In the genomic region with DNA sequence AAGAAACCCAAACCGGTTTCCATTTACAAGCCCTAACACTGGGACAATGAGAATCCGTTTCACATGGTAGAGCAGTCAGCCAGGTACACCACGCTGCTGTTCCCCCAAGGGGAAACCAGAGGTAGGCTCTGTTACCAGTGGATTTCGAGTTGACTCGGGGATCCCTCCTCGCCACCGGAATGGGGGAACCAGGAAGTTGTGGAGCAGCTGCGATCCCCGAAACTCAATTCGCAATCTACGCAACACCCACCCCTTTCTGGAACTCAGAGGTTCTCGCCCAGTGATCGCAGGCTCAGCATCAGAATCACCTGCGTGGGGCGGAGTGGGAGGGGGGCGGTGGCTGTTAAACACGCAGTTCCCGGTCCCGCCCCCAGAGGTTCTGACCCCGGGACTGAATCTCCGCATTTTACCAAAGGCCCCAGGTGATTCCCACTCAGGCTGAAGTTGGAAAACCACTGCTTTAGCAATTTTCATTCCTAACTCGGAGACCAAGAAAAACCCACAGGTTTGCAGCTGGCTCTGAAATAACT, we compare ENCODE assay signal across 8 cellular contexts. TPM values are rescaled to one million over a fixed set of nuclear protein-coding genes. Genes with fewer than 3 reads are reported as not detected.
DNase-seq lines count a peak whose midpoint lies in the region; ATAC-seq and TF ChIP-seq lines count a peak whose summit lies in the region.
"Not testable (repeated sequence)": the region's sequence is repeated elsewhere in the genome, so short reads cannot be mapped to it uniquely, and the experiment has no call there.

No MANE protein-coding gene starts in this region.

- H3K4me1 Mint-ChIP-seq in type B pancreatic cell (ENCODE audit: unreplicated experiment): peaks cover 17% of the 10 kb centered on the region

- not testable (repeated sequence) for H3K9me2 ChIP-seq in SU-DHL-6 (replicated peaks; ENCODE audit: insufficient read depth, low read length)

- H3K9me3 Mint-ChIP-seq in type B pancreatic cell: not testable (repeated sequence)

- not testable (repeated sequence) for H3K27me3 Mint-ChIP-seq in type B pancreatic cell

- not testable (repeated sequence) for H3K27ac ChIP-seq in SU-DHL-6 (ENCODE audit: low read depth, low read length)
- peak overlapping the region; percentile 49 to 98 (median 87) for H3K27ac ChIP-seq in skin epidermis

- not testable (repeated sequence) for H3K79me2 ChIP-seq in SU-DHL-6 (ENCODE audit: insufficient read depth, low read length)

- not testable (repeated sequence) for H4K20me1 ChIP-seq in SU-DHL-6 (ENCODE audit: low read depth, low read length)

- H3K36me3 ChIP-seq in SU-DHL-6 (ENCODE audit: low read length): not testable (repeated sequence)

- TF ChIP-seq POLR2A in lower leg skin (IDR thresholded peaks at IDR 0.05): not testable (repeated sequence)

- intact Hi-C loops in lower leg skin (cut with DNase I; ENCODE audit: low total_unique reads): not testable (repeated sequence)

- H3K9ac ChIP-seq in SU-DHL-6 (ENCODE audit: low read length): peak overlapping the region; percentile 73

- ATAC-seq in HG03571 (IDR thresholded peaks at IDR 0.05; ENCODE audit: unreplicated experiment): peak; percentile 16

- not testable (repeated sequence) for TF ChIP-seq CTCF in GM12875 (IDR thresholded peaks at IDR 0.05; ENCODE audit: borderline replicate concordance, insufficient read depth, low read depth, low read length); SU-DHL-6 (IDR thresholded peaks at IDR 0.05; ENCODE audit: insufficient read depth, low read length, poor library complexity, severe bottlenecking); epithelial cell of proximal tubule (conservative IDR thresholded peaks at IDR 0.05; ENCODE audit: low read depth, low read length); lower leg skin (IDR thresholded peaks at IDR 0.05); type B pancreatic cell (conservative IDR thresholded peaks at IDR 0.05)

- H3K4me3 Mint-ChIP-seq in type B pancreatic cell: peak overlapping the region; percentile 88

- peak overlapping the region; percentile 88 for H3K27ac Mint-ChIP-seq in type B pancreatic cell

- H3K4me3 ChIP-seq in GM12875 (ENCODE audit: low read depth, low read length): peak overlapping the region; percentile 65
- H3K4me3 ChIP-seq in SU-DHL-6 (ENCODE audit: insufficient read depth, low read length, poor library complexity, severe bottlenecking): peak overlapping the region; percentile 72
- H3K4me3 ChIP-seq in epithelial cell of proximal tubule (ENCODE audit: low read depth, low read length): peak overlapping the region; percentile 70
- peak overlapping the region; percentile 68 for H3K4me3 ChIP-seq in lower leg skin (ENCODE audit: low read depth, poor library complexity, severe bottlenecking)
- H3K4me3 ChIP-seq in skin epidermis: peak overlapping the region; percentile 69 to 95 (median 80)

- not testable (repeated sequence) for H3K9me3 ChIP-seq in SU-DHL-6 (ENCODE audit: insufficient read depth, low read length)

- H3K36me3 Mint-ChIP-seq in type B pancreatic cell: not testable (repeated sequence)

- not testable (repeated sequence) for H3F3A ChIP-seq in SU-DHL-6 (ENCODE audit: insufficient read depth)

- peak; percentile 54 for DNase-seq in activated effector memory CD4-positive, alpha-beta T cell treated with Interleukin-2 at 50 U/mL for 16 hours
- DNase-seq in epithelial cell of proximal tubule (ENCODE audit: low read depth): not testable (repeated sequence)
- DNase-seq in lower leg skin (ENCODE audit: low spot score in 2 of 2): peak; percentile 67 to 92
- peak; percentile 68 for DNase-seq in type B pancreatic cell (ENCODE audit: extremely low spot score, unreplicated experiment)

- H2AFZ ChIP-seq in SU-DHL-6 (ENCODE audit: low read depth, low read length, severe bottlenecking): peak overlapping the region; percentile 84

- peak overlapping the region; percentile 67 for H3K4me2 ChIP-seq in SU-DHL-6 (ENCODE audit: low read depth, low read length, poor library complexity, severe bottlenecking)

- 1 to 2% methylated on average over 16 to 22 of the region's 22 CpGs for WGBS in lower leg skin, 2 donors

- H3K27me3 ChIP-seq in SU-DHL-6 (ENCODE audit: low read length): not testable (repeated sequence)

RNA-seq across cellular contexts. Expression of a gene that starts 49.2 kb away (rescaled TPM):
- total RNA-seq in epithelial cell of proximal tubule (6.8 and 9.5 TPM in 2 replicates), lower leg skin (10 to 100 TPM; 14.2 to 30.3 (median 29.1) TPM), type B pancreatic cell (ENCODE audit: low replicate concordance) (15.3 and 29.9 TPM in 2 replicates)
